In the genomic region with DNA sequence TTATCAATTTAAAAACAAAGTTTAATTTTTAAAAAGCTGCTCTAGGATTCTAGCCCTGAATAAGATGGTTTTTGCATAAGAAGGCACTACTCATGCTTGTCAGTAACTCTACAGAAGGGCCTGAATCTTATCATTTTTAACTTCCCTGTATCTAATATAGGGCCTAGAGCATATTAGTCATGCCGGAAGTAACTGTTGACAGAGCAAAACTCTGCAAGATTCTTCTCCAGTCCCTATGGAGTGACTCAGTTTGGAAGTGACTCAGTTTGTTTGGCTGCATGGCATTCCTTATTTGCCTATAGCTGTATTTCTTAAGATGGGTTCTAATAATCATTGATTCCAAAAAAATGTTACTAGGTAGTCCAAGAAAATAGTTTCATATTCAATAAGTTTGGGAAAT, we compare ENCODE assay signal across 13 cellular contexts.
DNase-seq lines count a peak whose midpoint lies in the region; ATAC-seq, FAIRE-seq and TF ChIP-seq lines count a peak whose summit lies in the region.
"Had no signal": no experiment of that assay in that cellular context is flagged by ENCODE, and none has a peak within 500 bp of the region (broad histone marks: within the 10 kb centered on the region; RNA-seq: fewer than 3 reads in every experiment).

No MANE protein-coding gene starts in this region.

- in situ Hi-C loops in ACHN (cut with HindIII; ENCODE audit: low pct_ligation_motif_present, low pct_unique_long_range_greater_than_20kb, low sequenced_read_pairs), result no loop called here

- DNase-seq in ACHN (peak; percentile 50), M059J (ENCODE audit: low read depth) (peak; percentile 87), adipocyte (ENCODE audit: low read depth) (peak; percentile 60), foreskin melanocyte (peak; percentile 23), middle frontal gyrus (ENCODE audit: extremely low spot score, low spot score) (no peak), D721Med (ENCODE audit: insufficient read length, low spot score) (no peak), NCI-H2171 (lab: John Stamatoyannopoulos, UW) (no peak)
- DNase-seq in stimulated activated naive CD8-positive, alpha-beta T cell treated with anti-CD3 and anti-CD28 coated beads, Interleukin-15, Interleukin-2, amounts not matched to agents 100 U/mL and 50 U/mL, for 24 hours, result no peak
- DNase-seq: activated CD4-positive, CD25-positive, alpha-beta regulatory T cell; psoas muscle; SHP77 treated with DMSO at 0.1 percent for 48 hours; testis had no signal

- H3K36me3 ChIP-seq in adipocyte (ENCODE audit: control insufficient read depth, insufficient read depth, low read length, severe bottlenecking), result no peaks in the 10 kb centered on the region

- TF ChIP-seq CTCF in D721Med (IDR thresholded peaks at IDR 0.05; ENCODE audit: insufficient read depth, missing control alignments), result no peak

- peaks cover 5% of the 10 kb centered on the region for H3K4me1 ChIP-seq in adipocyte (ENCODE audit: control insufficient read depth, insufficient read depth, low read length)
- H3K4me1 ChIP-seq: psoas muscle, testis had no signal

- no peaks in the 10 kb centered on the region for H3K9me3 ChIP-seq in adipocyte (ENCODE audit: control insufficient read depth, low read length)
- H3K9me3 ChIP-seq: psoas muscle, testis had no signal

- H3K27me3 ChIP-seq in adipocyte (replicated peaks; ENCODE audit: control insufficient read depth, insufficient read depth, low read length), result peaks cover 7% of the 10 kb centered on the region
- H3K27me3 ChIP-seq: testis had no signal

- ATAC-seq in stimulated activated naive CD8-positive, alpha-beta T cell treated with anti-CD3 and anti-CD28 coated beads, Interleukin-15, Interleukin-2, amounts not matched to agents 100 U/mL and 50 U/mL, for 24 hours, result no peak
- ATAC-seq: activated T-helper 17 cell treated with anti-CD3 and anti-CD28 coated beads, Interleukin-2, amount 50 U/mL, for 72 hours; psoas muscle had no signal

- no peak for FAIRE-seq in D721Med (lab: Jason Lieb, UNC)

- H3K4me3 ChIP-seq in adipocyte (ENCODE audit: low read length), result no peak overlapping the region
- H3K4me3 ChIP-seq: psoas muscle, testis had no signal

- H3K9ac ChIP-seq in adipocyte (ENCODE audit: low read length), result no peak overlapping the region

Comparison
In these comparisons a context has a peak if more than half of its experiments do, and no peak if none do; other contexts are left out.
1. DNase-seq: peak in ACHN (single experiment), M059J (single experiment), adipocyte (single experiment) and foreskin melanocyte (single experiment); none in middle frontal gyrus (single experiment), D721Med (single experiment), NCI-H2171 (single experiment) and stimulated activated naive CD8-positive, alpha-beta T cell treated with anti-CD3 and anti-CD28 coated beads, Interleukin-15, Interleukin-2, amounts not matched to agents 100 U/mL and 50 U/mL, for 24 hours (single experiment).